6 cellular contexts compared by ENCODE assay signal in the genomic region with DNA sequence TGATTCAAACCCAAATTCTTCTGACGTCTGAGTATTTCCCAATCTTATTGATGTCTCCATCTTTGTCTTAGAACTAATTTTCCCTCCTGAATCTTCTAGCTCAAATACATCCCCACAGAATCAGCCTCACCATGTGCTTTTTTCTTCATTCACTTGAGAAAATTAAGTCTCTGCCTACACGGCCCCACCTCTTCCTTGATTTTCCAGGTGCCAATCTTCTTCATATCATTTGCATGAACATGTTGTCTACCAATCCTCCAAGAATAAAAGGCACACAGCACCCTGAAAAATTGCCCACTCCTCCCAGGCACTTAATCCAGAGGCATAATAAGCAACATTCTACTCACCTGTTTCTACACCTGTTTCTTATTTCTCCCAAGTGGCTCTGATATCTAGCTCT.
"Had no signal": no experiment of that assay in that cellular context is flagged by ENCODE, and none has a peak within 500 bp of the region (broad histone marks: within the 10 kb centered on the region; RNA-seq: fewer than 3 reads in every experiment).

No MANE protein-coding gene starts in this region.

- H3K27me3 Mint-ChIP-seq: IgD-negative memory B cell had no signal

- H3K36me3 Mint-ChIP-seq: IgD-negative memory B cell had no signal

- H3K27ac Mint-ChIP-seq: HFFc6, IgD-negative memory B cell had no signal

- H3K4me3 Mint-ChIP-seq: HFFc6, IgD-negative memory B cell had no signal

- DNase-seq: GM23248, GOT3, H7, HFFc6, KBM-7 had no signal

- H3K4me1 Mint-ChIP-seq: IgD-negative memory B cell had no signal
